ENCODE assay signal across 1 cellular context in genomic region chr11:9606799-9607510, GRCh38.
TF ChIP-seq lines count a peak whose summit lies in the region.

No MANE protein-coding gene starts in this region.

TF ChIP-seq in GM23338, 12 proteins besides CTCF, POLR2A, EP300 and RAD21 (continued from another document):
- TF ChIP-seq, protein P1, sequence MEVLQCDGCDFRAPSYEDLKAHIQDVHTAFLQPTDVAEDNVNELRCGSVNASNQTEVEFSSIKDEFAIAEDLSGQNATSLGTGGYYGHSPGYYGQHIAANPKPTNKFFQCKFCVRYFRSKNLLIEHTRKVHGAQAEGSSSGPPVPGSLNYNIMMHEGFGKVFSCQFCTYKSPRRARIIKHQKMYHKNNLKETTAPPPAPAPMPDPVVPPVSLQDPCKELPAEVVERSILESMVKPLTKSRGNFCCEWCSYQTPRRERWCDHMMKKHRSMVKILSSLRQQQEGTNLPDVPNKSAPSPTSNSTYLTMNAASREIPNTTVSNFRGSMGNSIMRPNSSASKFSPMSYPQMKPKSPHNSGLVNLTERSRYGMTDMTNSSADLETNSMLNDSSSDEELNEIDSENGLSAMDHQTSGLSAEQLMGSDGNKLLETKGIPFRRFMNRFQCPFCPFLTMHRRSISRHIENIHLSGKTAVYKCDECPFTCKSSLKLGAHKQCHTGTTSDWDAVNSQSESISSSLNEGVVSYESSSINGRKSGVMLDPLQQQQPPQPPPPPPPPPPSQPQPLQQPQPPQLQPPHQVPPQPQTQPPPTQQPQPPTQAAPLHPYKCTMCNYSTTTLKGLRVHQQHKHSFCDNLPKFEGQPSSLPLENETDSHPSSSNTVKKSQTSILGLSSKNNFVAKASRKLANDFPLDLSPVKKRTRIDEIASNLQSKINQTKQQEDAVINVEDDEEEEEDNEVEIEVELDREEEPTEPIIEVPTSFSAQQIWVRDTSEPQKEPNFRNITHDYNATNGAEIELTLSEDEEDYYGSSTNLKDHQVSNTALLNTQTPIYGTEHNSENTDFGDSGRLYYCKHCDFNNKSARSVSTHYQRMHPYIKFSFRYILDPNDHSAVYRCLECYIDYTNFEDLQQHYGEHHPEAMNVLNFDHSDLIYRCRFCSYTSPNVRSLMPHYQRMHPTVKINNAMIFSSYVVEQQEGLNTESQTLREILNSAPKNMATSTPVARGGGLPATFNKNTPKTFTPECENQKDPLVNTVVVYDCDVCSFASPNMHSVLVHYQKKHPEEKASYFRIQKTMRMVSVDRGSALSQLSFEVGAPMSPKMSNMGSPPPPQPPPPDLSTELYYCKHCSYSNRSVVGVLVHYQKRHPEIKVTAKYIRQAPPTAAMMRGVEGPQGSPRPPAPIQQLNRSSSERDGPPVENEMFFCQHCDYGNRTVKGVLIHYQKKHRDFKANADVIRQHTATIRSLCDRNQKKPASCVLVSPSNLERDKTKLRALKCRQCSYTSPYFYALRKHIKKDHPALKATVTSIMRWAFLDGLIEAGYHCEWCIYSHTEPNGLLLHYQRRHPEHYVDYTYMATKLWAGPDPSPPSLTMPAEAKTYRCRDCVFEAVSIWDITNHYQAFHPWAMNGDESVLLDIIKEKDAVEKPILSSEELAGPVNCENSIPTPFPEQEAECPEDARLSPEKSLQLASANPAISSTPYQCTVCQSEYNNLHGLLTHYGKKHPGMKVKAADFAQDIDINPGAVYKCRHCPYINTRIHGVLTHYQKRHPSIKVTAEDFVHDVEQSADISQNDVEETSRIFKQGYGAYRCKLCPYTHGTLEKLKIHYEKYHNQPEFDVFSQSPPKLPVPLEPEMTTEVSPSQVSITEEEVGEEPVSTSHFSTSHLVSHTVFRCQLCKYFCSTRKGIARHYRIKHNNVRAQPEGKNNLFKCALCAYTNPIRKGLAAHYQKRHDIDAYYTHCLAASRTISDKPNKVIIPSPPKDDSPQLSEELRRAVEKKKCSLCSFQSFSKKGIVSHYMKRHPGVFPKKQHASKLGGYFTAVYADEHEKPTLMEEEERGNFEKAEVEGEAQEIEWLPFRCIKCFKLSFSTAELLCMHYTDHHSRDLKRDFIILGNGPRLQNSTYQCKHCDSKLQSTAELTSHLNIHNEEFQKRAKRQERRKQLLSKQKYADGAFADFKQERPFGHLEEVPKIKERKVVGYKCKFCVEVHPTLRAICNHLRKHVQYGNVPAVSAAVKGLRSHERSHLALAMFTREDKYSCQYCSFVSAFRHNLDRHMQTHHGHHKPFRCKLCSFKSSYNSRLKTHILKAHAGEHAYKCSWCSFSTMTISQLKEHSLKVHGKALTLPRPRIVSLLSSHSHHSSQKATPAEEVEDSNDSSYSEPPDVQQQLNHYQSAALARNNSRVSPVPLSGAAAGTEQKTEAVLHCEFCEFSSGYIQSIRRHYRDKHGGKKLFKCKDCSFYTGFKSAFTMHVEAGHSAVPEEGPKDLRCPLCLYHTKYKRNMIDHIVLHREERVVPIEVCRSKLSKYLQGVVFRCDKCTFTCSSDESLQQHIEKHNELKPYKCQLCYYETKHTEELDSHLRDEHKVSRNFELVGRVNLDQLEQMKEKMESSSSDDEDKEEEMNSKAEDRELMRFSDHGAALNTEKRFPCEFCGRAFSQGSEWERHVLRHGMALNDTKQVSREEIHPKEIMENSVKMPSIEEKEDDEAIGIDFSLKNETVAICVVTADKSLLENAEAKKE (CRISPR knock-in tag; IDR thresholded peaks at IDR 0.05): no peak
- TF ChIP-seq NANOG (IDR thresholded peaks at IDR 0.05; ENCODE audit: borderline replicate concordance) (no peak), STAT1 (IDR thresholded peaks at IDR 0.05; ENCODE audit: unreplicated experiment) (no peak)
